In genomic region chr2:218228366-218229092, GRCh38 we compare ENCODE assay signal across 10 cellular contexts. TPM values are rescaled to one million over a fixed set of nuclear protein-coding genes. Genes with fewer than 3 reads are reported as not detected.
A peak's percentile ranks its signal among the peaks of the same experiment; 100 is the strongest.
DNase-seq lines count a peak whose midpoint lies in the region; ATAC-seq and TF ChIP-seq lines count a peak whose summit lies in the region.
"Had no signal": no experiment of that assay in that cellular context is flagged by ENCODE, and none has a peak within 500 bp of the region (broad histone marks: within the 10 kb centered on the region; RNA-seq: fewer than 3 reads in every experiment).

No MANE protein-coding gene starts in this region.

- no peaks in the 10 kb centered on the region for H3K9me3 Mint-ChIP-seq in activated T-helper 2 cell treated with anti-CD3 and anti-CD28 coated beads, Interferon-gamma antibody, Interleukin-2, Interleukin-4, amounts not matched to agents 10 μg/mL and 5 μg/mL and 100 μg/mL, durations not matched to agents 14 hours and 24 hours and 36 hours

- intact Hi-C loops in cardiac septum (cut with DNase I) = no loop called here
- intact Hi-C loops in activated T-helper 2 cell treated with anti-CD3 and anti-CD28 coated beads, Interferon-gamma antibody, Interleukin-2, Interleukin-4, amounts not matched to agents 10 μg/mL and 5 μg/mL and 100 μg/mL, durations not matched to agents 14 hours and 24 hours and 36 hours (cut with micrococcal nuclease) = loop anchor here (1.0 to 5.0 kb wide), 3 partner anchors 10 to 669 kb away; no protein-coding TSS in a partner anchor

- peak overlapping the region; percentile 85 for H3K27ac Mint-ChIP-seq in activated T-helper 2 cell treated with anti-CD3 and anti-CD28 coated beads, Interferon-gamma antibody, Interleukin-2, Interleukin-4, amounts not matched to agents 10 μg/mL and 5 μg/mL and 100 μg/mL, durations not matched to agents 14 hours and 24 hours and 36 hours

- H3K27ac ChIP-seq in cardiac muscle cell (peak overlapping the region; percentile 90), layer of hippocampus (ENCODE audit: low read depth, low read length) (peak overlapping the region; percentile 38), upper lobe of left lung (peak overlapping the region; percentile 30 to 71 (median 49))

- H3K4me1 ChIP-seq in cardiac muscle cell (ENCODE audit: low read depth) (peaks cover 18% of the 10 kb centered on the region), upper lobe of left lung (peaks cover 40 to 65% (median 42%) of the 10 kb centered on the region in 4 donors)

- TF ChIP-seq POLR2A in upper lobe of left lung (IDR thresholded peaks at IDR 0.05) = no peak

- TF ChIP-seq CTCF in cardiac muscle cell (IDR thresholded peaks at IDR 0.05; ENCODE audit: low read depth, low read length) (no peak), upper lobe of left lung (IDR thresholded peaks at IDR 0.05) (no peak)

- H3K36me3 ChIP-seq in cardiac muscle cell (peaks cover 43% of the 10 kb centered on the region), upper lobe of left lung (peaks cover 20 to 93% (median 75%) of the 10 kb centered on the region in 4 donors)

- H3K9me3 ChIP-seq in cardiac muscle cell (ENCODE audit: low read depth) (no peaks in the 10 kb centered on the region), upper lobe of left lung (no peaks in the 10 kb centered on the region)

- no peak for TF ChIP-seq EP300 in upper lobe of left lung (IDR thresholded peaks at IDR 0.05)

- H3K36me3 Mint-ChIP-seq in activated T-helper 2 cell treated with anti-CD3 and anti-CD28 coated beads, Interferon-gamma antibody, Interleukin-2, Interleukin-4, amounts not matched to agents 10 μg/mL and 5 μg/mL and 100 μg/mL, durations not matched to agents 14 hours and 24 hours and 36 hours (ENCODE audit: low read depth) = peaks cover 91% of the 10 kb centered on the region

- H3K27me3 Mint-ChIP-seq in activated T-helper 2 cell treated with anti-CD3 and anti-CD28 coated beads, Interferon-gamma antibody, Interleukin-2, Interleukin-4, amounts not matched to agents 10 μg/mL and 5 μg/mL and 100 μg/mL, durations not matched to agents 14 hours and 24 hours and 36 hours (ENCODE audit: low read depth) = no peaks in the 10 kb centered on the region

- H3K4me3 Mint-ChIP-seq in activated T-helper 2 cell treated with anti-CD3 and anti-CD28 coated beads, Interferon-gamma antibody, Interleukin-2, Interleukin-4, amounts not matched to agents 10 μg/mL and 5 μg/mL and 100 μg/mL, durations not matched to agents 14 hours and 24 hours and 36 hours (ENCODE audit: low read depth) = peak overlapping the region; percentile 47

- 81% methylated on average over 6 of the region's 6 CpGs for WGBS in upper lobe of left lung, 2 donors

- H3K27me3 ChIP-seq in cardiac muscle cell (no peaks in the 10 kb centered on the region), layer of hippocampus (ENCODE audit: control insufficient read depth, insufficient read depth, low read length) (no peaks in the 10 kb centered on the region), upper lobe of left lung (no peaks in the 10 kb centered on the region)

- peaks cover 62% of the 10 kb centered on the region for H3K4me1 Mint-ChIP-seq in activated T-helper 2 cell treated with anti-CD3 and anti-CD28 coated beads, Interferon-gamma antibody, Interleukin-2, Interleukin-4, amounts not matched to agents 10 μg/mL and 5 μg/mL and 100 μg/mL, durations not matched to agents 14 hours and 24 hours and 36 hours (ENCODE audit: low read depth)

- ATAC-seq in upper lobe of left lung (ENCODE audit: low FRiP score in 2 of 2) = no peak

- H3K4me3 ChIP-seq in cardiac muscle cell = no peak overlapping the region
- no peak overlapping the region for H3K4me3 ChIP-seq in upper lobe of left lung

- DNase-seq in cardiac muscle cell (ENCODE audit: low read depth in 1 of 2, low spot score in 1 of 2) = peak in 1 of 2 donors; percentile 39
- DNase-seq in cardiac septum (ENCODE audit: low spot score) = no peak
- DNase-seq in activated T-helper 2 cell treated with anti-CD3 and anti-CD28 coated beads, Interferon-gamma antibody, Interleukin-2, Interleukin-4, amounts not matched to agents 10 μg/mL and 5 μg/mL and 100 μg/mL, durations not matched to agents 14 hours and 24 hours and 36 hours (ENCODE audit: low spot score) = no peak
- DNase-seq in upper lobe of left lung = no peak
- no peak for DNase-seq in cerebellar nuclear complex (lab: John Stamatoyannopoulos, UW)
- no peak for DNase-seq in AG20443 (ENCODE audit: low spot score)
- DNase-seq in NCI-H1092 treated with DMSO at 0.1 percent for 48 hours (lab: John Stamatoyannopoulos, UW) = no peak
- DNase-seq: DMS153, NCI-H1694 treated with DMSO at 0.1 percent for 48 hours had no signal

RNA-seq across cellular contexts. Expression of gene ARPC2, which starts 11.5 kb away (rescaled TPM):
- total RNA-seq in cardiac muscle cell (223 and 250 TPM in 2 replicates), cardiac septum (172 TPM), upper lobe of left lung (100 to 1,000 TPM; 233 to 440 (median 357) TPM)
- 379 and 442 TPM in 2 replicates for polyA plus RNA-seq in cardiac muscle cell
- total RNA-seq in activated T-helper 2 cell treated with anti-CD3 and anti-CD28 coated beads, Interferon-gamma antibody, Interleukin-2, Interleukin-4, amounts not matched to agents 10 μg/mL and 5 μg/mL and 100 μg/mL, durations not matched to agents 14 hours and 24 hours and 36 hours = 639 and 643 TPM in 2 replicates

RNA-seq across cellular contexts. Expression of gene GPBAR1, which starts 32.3 kb away (rescaled TPM):
- total RNA-seq in cardiac muscle cell (2.4 and 4.4 TPM in 2 replicates), cardiac septum (1.2 TPM), upper lobe of left lung (1 to 10 TPM in 5 of 6 donors, under 1 TPM in 1; 0.33 to 6.4 (median 4.1) TPM)
- 2.9 and 7.9 TPM in 2 replicates for polyA plus RNA-seq in cardiac muscle cell
- 0.41 and 0.87 TPM in 2 replicates for total RNA-seq in activated T-helper 2 cell treated with anti-CD3 and anti-CD28 coated beads, Interferon-gamma antibody, Interleukin-2, Interleukin-4, amounts not matched to agents 10 μg/mL and 5 μg/mL and 100 μg/mL, durations not matched to agents 14 hours and 24 hours and 36 hours

RNA-seq across cellular contexts. Expression of gene AAMP, which starts 41.4 kb away (rescaled TPM):
- 269 and 315 TPM in 2 replicates for total RNA-seq in cardiac muscle cell
- polyA plus RNA-seq in cardiac muscle cell = 273 and 276 TPM in 2 replicates
- 56.3 TPM for total RNA-seq in cardiac septum
- total RNA-seq in activated T-helper 2 cell treated with anti-CD3 and anti-CD28 coated beads, Interferon-gamma antibody, Interleukin-2, Interleukin-4, amounts not matched to agents 10 μg/mL and 5 μg/mL and 100 μg/mL, durations not matched to agents 14 hours and 24 hours and 36 hours = 82.4 and 82.9 TPM in 2 replicates
- 100 to 1,000 TPM in 4 of 6 donors, 10 to 100 TPM in 2; 67.1 to 168 (median 118) TPM for total RNA-seq in upper lobe of left lung

RNA-seq across cellular contexts. Expression of gene PNKD, which starts 41.8 kb away (rescaled TPM):
- 103 and 173 TPM in 2 replicates for total RNA-seq in cardiac muscle cell
- 206 and 287 TPM in 2 replicates for polyA plus RNA-seq in cardiac muscle cell
- total RNA-seq in cardiac septum = 72.6 TPM
- total RNA-seq in activated T-helper 2 cell treated with anti-CD3 and anti-CD28 coated beads, Interferon-gamma antibody, Interleukin-2, Interleukin-4, amounts not matched to agents 10 μg/mL and 5 μg/mL and 100 μg/mL, durations not matched to agents 14 hours and 24 hours and 36 hours = 19.9 and 20.8 TPM in 2 replicates
- 100 to 1,000 TPM in 2 of 6 donors, 10 to 100 TPM in 4; 69.8 to 153 (median 87.2) TPM for total RNA-seq in upper lobe of left lung

Comparison
In these comparisons a context has a peak if more than half of its experiments do, and no peak if none do; other contexts are left out.
1. H3K27ac ChIP-seq: peak in every context shown above with its lines; median percentile 90 in cardiac muscle cell; 49 in upper lobe of left lung; 38 in layer of hippocampus.